27 cellular contexts compared by ENCODE assay signal in genomic region chr3:69119681-69120080, GRCh38. TPM values are rescaled to one million over a fixed set of nuclear protein-coding genes. Genes with fewer than 3 reads are reported as not detected.
"Had no signal": no experiment of that assay in that cellular context is flagged by ENCODE, and none has a peak within 500 bp of the region (broad histone marks: within the 10 kb centered on the region; RNA-seq: fewer than 3 reads in every experiment).

No MANE protein-coding gene starts in this region.

- H3K9me3 Mint-ChIP-seq: IgD-negative memory B cell, T-cell had no signal

- H3K9me3 ChIP-seq: SK-N-SH had no signal

- H3K4me3 Mint-ChIP-seq: IgD-negative memory B cell, T-cell had no signal

- H3K4me3 ChIP-seq: K562 had no signal

- FAIRE-seq: K562 had no signal

- H3K27me3 Mint-ChIP-seq: IgD-negative memory B cell had no signal

- H3K36me3 Mint-ChIP-seq: T-cell had no signal

- H3K27ac ChIP-seq: KMS-11, RWPE1 had no signal

- H3K27ac Mint-ChIP-seq: IgD-negative memory B cell, T-cell had no signal

- DNase-seq: Kasumi-1; MM.1S; NCI-H1092 treated with DMSO at 0.1 percent for 48 hours; NCI-H1436; NCI-H187; NCI-H2029; NCI-H2081 treated with DMSO at 0.1 percent for 48 hours; NCI-H2171; NCI-H226; NCI-H446; NCI-H510A; NCI-H524 treated with DMSO at 0.1 percent for 48 hours; NCI-H69; NCI-H774; NK-92 treated with Interleukin-12 subunit alpha and Interleukin-12 subunit beta, amount 100 ng/mL, for 24 hours; PC-3; SHP77; SK-N-SH; SW 1271; T-cell had no signal

- ATAC-seq: K562, Panc1, PC-3, T-cell had no signal

RNA-seq across cellular contexts. Expression of gene LMOD3, which starts 2.7 kb away (rescaled TPM):
- total RNA-seq: K562, M059J, OCI-LY7, PC-3, T-cell had no signal
- polyA plus RNA-seq: IgD-negative memory B cell, SK-N-SH had no signal
